Comparison of ENCODE assay signal across 8 cellular contexts in genomic region chrY:7273587-7274203, GRCh38.
DNase-seq lines count a peak whose midpoint lies in the region; ATAC-seq and TF ChIP-seq lines count a peak whose summit lies in the region.

No MANE protein-coding gene starts in this region.

- H3K9me3 ChIP-seq in heart right ventricle = no peaks in the 10 kb centered on the region
- no peaks in the 10 kb centered on the region for H3K9me3 ChIP-seq in BE2C

- peak; percentile 83 to 85 for DNase-seq in activated CD4-positive, alpha-beta T cell treated with anti-CD3 and anti-CD28 coated beads, Interleukin-2, amount 50 U/mL, for 4 hours
- DNase-seq in heart right ventricle = peak; percentile 76 to 79
- DNase-seq in stimulated activated CD4-positive, alpha-beta T cell treated with anti-CD3 and anti-CD28 coated beads, TNF-alpha, amount 100 ng/mL, for 48 hours (ENCODE audit: low read depth in 3 of 3) = peak in 2 of 3 donors; percentile 62 to 80
- DNase-seq in BE2C = no peak
- no peak for DNase-seq in coronary artery (ENCODE audit: low spot score)

- H3K4me3 ChIP-seq in heart right ventricle = peak overlapping the region in 8 of 10 donors; percentile 8 to 79 (median 72)
- no peak overlapping the region for H3K4me3 ChIP-seq in BE2C (ENCODE audit: low read depth, low read length)
- no peak overlapping the region for H3K4me3 ChIP-seq in coronary artery

- TF ChIP-seq CTCF in heart right ventricle (IDR thresholded peaks at IDR 0.05) (no peak), BE2C (IDR thresholded peaks at IDR 0.05; ENCODE audit: low read depth, low read length) (no peak), coronary artery (IDR thresholded peaks at IDR 0.05) (no peak)

- intact Hi-C loops in heart right ventricle (cut with DNase I) = loop anchor here in 4 of 10 donors (2.0 to 5.0 kb wide), 2 partner anchors 69 kb away; no protein-coding TSS in a partner anchor

- 0 to 4% methylated on average over 9 to 63 of the region's 65 CpGs for WGBS in heart right ventricle, 2 donors

- no peaks in the 10 kb centered on the region for H3K27me3 ChIP-seq in heart right ventricle
- H3K27me3 ChIP-seq in BE2C = no peaks in the 10 kb centered on the region

- H3K27ac ChIP-seq in heart right ventricle (peak overlapping the region in 7 of 10 donors; percentile 90 to 96 (median 94)), coronary artery (no peak overlapping the region)

- ATAC-seq in GM18498 (IDR thresholded peaks at IDR 0.05; ENCODE audit: unreplicated experiment) = peak; percentile 82
- peak; percentile 77 for ATAC-seq in HG03571 (IDR thresholded peaks at IDR 0.05; ENCODE audit: unreplicated experiment)
- ATAC-seq in heart right ventricle = peak in 5 of 8 donors; percentile 82 to 93 (median 88)
- ATAC-seq in GM18867 (IDR thresholded peaks at IDR 0.05; ENCODE audit: unreplicated experiment) = no peak

- H3K4me1 ChIP-seq in heart right ventricle (peaks cover 0 to 21% (median 0%) of the 10 kb centered on the region in 9 donors), BE2C (no peaks in the 10 kb centered on the region)

- H3K36me3 ChIP-seq in heart right ventricle = no peaks in the 10 kb centered on the region
- H3K36me3 ChIP-seq in BE2C = no peaks in the 10 kb centered on the region

Comparison
In these comparisons a context has a peak if more than half of its experiments do, and no peak if none do; other contexts are left out.
1. DNase-seq: peak in activated CD4-positive, alpha-beta T cell treated with anti-CD3 and anti-CD28 coated beads, Interleukin-2, amount 50 U/mL, for 4 hours (2 of 2), heart right ventricle (2 of 2) and stimulated activated CD4-positive, alpha-beta T cell treated with anti-CD3 and anti-CD28 coated beads, TNF-alpha, amount 100 ng/mL, for 48 hours (2 of 3); none in BE2C (single experiment) and coronary artery (single experiment).
2. H3K27ac ChIP-seq: peak in heart right ventricle (7 of 10); none in coronary artery (0 of 2).
3. H3K4me3 ChIP-seq: peak in heart right ventricle (8 of 10); none in BE2C (single experiment) and coronary artery (single experiment).